ENCODE assay signal across 1 cellular context in genomic region chr19:10417598-10418280, GRCh38.
TF ChIP-seq lines count a peak whose summit lies in the region.

No MANE protein-coding gene starts in this region.

TF ChIP-seq in H1, 55 proteins besides CTCF, POLR2A, EP300 and RAD21:
- TF ChIP-seq GABPA (IDR thresholded peaks at IDR 0.05; ENCODE audit: borderline replicate concordance, insufficient read depth, low read length): no peak
- TF ChIP-seq KDM4A (IDR thresholded peaks at IDR 0.05; ENCODE audit: low read depth, low read length, severe bottlenecking): no peak
- no peak for TF ChIP-seq RNF2 (IDR thresholded peaks at IDR 0.05; ENCODE audit: borderline replicate concordance, low read depth, low read length, missing control alignments, poor library complexity, severe bottlenecking)
- no peak for TF ChIP-seq NRF1 (IDR thresholded peaks at IDR 0.05; ENCODE audit: low read depth, low read length)
- TF ChIP-seq SP1 (IDR thresholded peaks at IDR 0.05; ENCODE audit: low read depth, low read length): no peak
- no peak for TF ChIP-seq CHD1 (IDR thresholded peaks at IDR 0.05; ENCODE audit: low read depth, low read length)
- TF ChIP-seq, protein P1, sequence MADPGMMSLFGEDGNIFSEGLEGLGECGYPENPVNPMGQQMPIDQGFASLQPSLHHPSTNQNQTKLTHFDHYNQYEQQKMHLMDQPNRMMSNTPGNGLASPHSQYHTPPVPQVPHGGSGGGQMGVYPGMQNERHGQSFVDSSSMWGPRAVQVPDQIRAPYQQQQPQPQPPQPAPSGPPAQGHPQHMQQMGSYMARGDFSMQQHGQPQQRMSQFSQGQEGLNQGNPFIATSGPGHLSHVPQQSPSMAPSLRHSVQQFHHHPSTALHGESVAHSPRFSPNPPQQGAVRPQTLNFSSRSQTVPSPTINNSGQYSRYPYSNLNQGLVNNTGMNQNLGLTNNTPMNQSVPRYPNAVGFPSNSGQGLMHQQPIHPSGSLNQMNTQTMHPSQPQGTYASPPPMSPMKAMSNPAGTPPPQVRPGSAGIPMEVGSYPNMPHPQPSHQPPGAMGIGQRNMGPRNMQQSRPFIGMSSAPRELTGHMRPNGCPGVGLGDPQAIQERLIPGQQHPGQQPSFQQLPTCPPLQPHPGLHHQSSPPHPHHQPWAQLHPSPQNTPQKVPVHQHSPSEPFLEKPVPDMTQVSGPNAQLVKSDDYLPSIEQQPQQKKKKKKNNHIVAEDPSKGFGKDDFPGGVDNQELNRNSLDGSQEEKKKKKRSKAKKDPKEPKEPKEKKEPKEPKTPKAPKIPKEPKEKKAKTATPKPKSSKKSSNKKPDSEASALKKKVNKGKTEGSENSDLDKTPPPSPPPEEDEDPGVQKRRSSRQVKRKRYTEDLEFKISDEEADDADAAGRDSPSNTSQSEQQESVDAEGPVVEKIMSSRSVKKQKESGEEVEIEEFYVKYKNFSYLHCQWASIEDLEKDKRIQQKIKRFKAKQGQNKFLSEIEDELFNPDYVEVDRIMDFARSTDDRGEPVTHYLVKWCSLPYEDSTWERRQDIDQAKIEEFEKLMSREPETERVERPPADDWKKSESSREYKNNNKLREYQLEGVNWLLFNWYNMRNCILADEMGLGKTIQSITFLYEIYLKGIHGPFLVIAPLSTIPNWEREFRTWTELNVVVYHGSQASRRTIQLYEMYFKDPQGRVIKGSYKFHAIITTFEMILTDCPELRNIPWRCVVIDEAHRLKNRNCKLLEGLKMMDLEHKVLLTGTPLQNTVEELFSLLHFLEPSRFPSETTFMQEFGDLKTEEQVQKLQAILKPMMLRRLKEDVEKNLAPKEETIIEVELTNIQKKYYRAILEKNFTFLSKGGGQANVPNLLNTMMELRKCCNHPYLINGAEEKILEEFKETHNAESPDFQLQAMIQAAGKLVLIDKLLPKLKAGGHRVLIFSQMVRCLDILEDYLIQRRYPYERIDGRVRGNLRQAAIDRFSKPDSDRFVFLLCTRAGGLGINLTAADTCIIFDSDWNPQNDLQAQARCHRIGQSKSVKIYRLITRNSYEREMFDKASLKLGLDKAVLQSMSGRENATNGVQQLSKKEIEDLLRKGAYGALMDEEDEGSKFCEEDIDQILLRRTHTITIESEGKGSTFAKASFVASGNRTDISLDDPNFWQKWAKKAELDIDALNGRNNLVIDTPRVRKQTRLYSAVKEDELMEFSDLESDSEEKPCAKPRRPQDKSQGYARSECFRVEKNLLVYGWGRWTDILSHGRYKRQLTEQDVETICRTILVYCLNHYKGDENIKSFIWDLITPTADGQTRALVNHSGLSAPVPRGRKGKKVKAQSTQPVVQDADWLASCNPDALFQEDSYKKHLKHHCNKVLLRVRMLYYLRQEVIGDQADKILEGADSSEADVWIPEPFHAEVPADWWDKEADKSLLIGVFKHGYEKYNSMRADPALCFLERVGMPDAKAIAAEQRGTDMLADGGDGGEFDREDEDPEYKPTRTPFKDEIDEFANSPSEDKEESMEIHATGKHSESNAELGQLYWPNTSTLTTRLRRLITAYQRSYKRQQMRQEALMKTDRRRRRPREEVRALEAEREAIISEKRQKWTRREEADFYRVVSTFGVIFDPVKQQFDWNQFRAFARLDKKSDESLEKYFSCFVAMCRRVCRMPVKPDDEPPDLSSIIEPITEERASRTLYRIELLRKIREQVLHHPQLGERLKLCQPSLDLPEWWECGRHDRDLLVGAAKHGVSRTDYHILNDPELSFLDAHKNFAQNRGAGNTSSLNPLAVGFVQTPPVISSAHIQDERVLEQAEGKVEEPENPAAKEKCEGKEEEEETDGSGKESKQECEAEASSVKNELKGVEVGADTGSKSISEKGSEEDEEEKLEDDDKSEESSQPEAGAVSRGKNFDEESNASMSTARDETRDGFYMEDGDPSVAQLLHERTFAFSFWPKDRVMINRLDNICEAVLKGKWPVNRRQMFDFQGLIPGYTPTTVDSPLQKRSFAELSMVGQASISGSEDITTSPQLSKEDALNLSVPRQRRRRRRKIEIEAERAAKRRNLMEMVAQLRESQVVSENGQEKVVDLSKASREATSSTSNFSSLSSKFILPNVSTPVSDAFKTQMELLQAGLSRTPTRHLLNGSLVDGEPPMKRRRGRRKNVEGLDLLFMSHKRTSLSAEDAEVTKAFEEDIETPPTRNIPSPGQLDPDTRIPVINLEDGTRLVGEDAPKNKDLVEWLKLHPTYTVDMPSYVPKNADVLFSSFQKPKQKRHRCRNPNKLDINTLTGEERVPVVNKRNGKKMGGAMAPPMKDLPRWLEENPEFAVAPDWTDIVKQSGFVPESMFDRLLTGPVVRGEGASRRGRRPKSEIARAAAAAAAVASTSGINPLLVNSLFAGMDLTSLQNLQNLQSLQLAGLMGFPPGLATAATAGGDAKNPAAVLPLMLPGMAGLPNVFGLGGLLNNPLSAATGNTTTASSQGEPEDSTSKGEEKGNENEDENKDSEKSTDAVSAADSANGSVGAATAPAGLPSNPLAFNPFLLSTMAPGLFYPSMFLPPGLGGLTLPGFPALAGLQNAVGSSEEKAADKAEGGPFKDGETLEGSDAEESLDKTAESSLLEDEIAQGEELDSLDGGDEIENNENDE (IDR thresholded peaks at IDR 0.05; ENCODE audit: insufficient replicate concordance, low read length): no peak
- TF ChIP-seq SP4 (IDR thresholded peaks at IDR 0.05; ENCODE audit: low read length): no peak
- TF ChIP-seq GTF2F1 (IDR thresholded peaks at IDR 0.05; ENCODE audit: borderline replicate concordance, low read depth, low read length): no peak
- TF ChIP-seq RBBP5 (IDR thresholded peaks at IDR 0.05; ENCODE audit: borderline replicate concordance, low read depth, low read length): no peak
- no peak for TF ChIP-seq NANOG (IDR thresholded peaks at IDR 0.05; ENCODE audit: insufficient read depth, low read depth, low read length, poor library complexity, severe bottlenecking)
- no peak for TF ChIP-seq FOSL1 (IDR thresholded peaks at IDR 0.05; ENCODE audit: insufficient read depth, low read depth, low read length)
- no peak for TF ChIP-seq CREB1 (IDR thresholded peaks at IDR 0.05)
- TF ChIP-seq KDM1A (IDR thresholded peaks at IDR 0.05; ENCODE audit: borderline replicate concordance, low read length): no peak
- no peak for TF ChIP-seq CHD2 (IDR thresholded peaks at IDR 0.05; ENCODE audit: low read length)
- TF ChIP-seq CTBP2 (IDR thresholded peaks at IDR 0.05; ENCODE audit: borderline replicate concordance, insufficient read depth, insufficient read length, low read length): no peak
- TF ChIP-seq SIRT6 (IDR thresholded peaks at IDR 0.05; ENCODE audit: low read length): no peak
